In the genomic region with DNA sequence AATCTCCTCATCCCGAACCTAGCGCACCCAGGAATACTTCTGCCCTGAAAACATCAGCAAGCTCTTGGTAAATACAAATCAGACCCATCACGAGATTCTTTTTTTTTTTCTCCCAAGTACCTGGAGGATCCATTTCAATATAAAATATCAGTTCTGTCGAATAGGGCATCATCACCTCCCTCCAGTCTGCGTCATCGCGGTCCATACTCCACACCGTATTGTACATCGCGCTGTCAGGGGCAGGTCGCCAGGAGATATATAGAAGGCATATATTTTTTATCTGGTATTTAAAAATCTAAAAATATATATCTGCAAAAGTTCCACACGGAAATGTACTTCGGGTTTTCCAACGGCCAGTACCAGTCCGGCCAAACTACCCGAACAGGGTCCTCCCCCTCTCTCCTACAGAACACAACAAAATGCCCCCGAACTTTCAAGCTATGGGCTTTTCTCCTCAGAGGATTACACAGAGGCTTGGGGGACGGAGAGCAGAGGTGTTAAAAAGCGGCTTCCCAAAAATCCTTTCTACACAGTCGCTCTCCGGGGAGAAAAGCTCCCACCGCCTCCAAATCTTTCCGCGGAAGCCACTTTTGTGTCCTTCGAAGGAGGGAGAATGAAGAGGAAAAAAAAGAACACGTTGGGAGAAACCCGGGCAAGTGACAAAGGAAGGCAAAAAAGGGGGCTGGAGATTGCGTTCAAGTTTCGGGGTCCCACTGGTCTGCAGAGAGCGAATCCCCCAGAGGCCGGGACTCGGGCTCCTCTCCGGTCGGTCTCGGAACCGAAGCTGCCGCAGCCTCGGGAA, we compare ENCODE assay signal across 8 cellular contexts. TPM values are rescaled to one million over a fixed set of nuclear protein-coding genes. Genes with fewer than 3 reads are reported as not detected.
DNase-seq lines count a peak whose midpoint lies in the region; ATAC-seq and TF ChIP-seq lines count a peak whose summit lies in the region.

No MANE protein-coding gene starts in this region.

- H3K9me3 ChIP-seq in SU-DHL-6 (ENCODE audit: insufficient read depth, low read length) (no peaks in the 10 kb centered on the region), body of pancreas (no peaks in the 10 kb centered on the region)

- H4K20me1 ChIP-seq in KMS-11 (ENCODE audit: insufficient read depth) (no peaks in the 10 kb centered on the region), SU-DHL-6 (ENCODE audit: low read depth, low read length) (0 out of 2 replicates have a peak, but pooled peaks cover 4% of the 10 kb centered on the region)

- H3K4me2 ChIP-seq in KMS-11 (peak overlapping the region; percentile 91), SU-DHL-6 (ENCODE audit: low read depth, low read length, poor library complexity, severe bottlenecking) (peak overlapping the region; percentile 99)

- peaks cover 43% of the 10 kb centered on the region for H3K4me1 ChIP-seq in KMS-11 (ENCODE audit: low read depth, poor library complexity, severe bottlenecking)
- H3K4me1 ChIP-seq in body of pancreas, result peaks cover 11% of the 10 kb centered on the region

- peak overlapping the region; percentile 97 to 98 for H3K4me3 Mint-ChIP-seq in CD14-positive monocyte

- no peak for DNase-seq in CD14-positive monocyte (ENCODE audit: low spot score)
- DNase-seq in body of pancreas, result peak; percentile 15 to 27 (median 20)
- DNase-seq in kidney glomerular epithelial cell (lab: John Stamatoyannopoulos, UW), result peak; percentile 15
- peak; percentile 27 for DNase-seq in stimulated activated CD4-positive, alpha-beta T cell treated with anti-CD3 and anti-CD28 coated beads, Interleukin-4, amount 100 ng/mL, for 1 hour
- DNase-seq in ureter (ENCODE audit: low spot score), result no peak
- no peak for DNase-seq in cerebellar nuclear complex (lab: John Stamatoyannopoulos, UW)

- TF ChIP-seq CTCF in CD14-positive monocyte (IDR thresholded peaks at IDR 0.05) (no peak), KMS-11 (conservative IDR thresholded peaks at IDR 0.05; ENCODE audit: low read depth, low read length) (no peak), SU-DHL-6 (IDR thresholded peaks at IDR 0.05; ENCODE audit: insufficient read depth, low read length, poor library complexity, severe bottlenecking) (no peak), body of pancreas (IDR thresholded peaks at IDR 0.05) (no peak)

- H3K9ac ChIP-seq in KMS-11 (peak overlapping the region; percentile 79), SU-DHL-6 (ENCODE audit: low read length) (peak overlapping the region; percentile 85)

- no peak for TF ChIP-seq POLR2A in body of pancreas (IDR thresholded peaks at IDR 0.05)

- H3K27me3 ChIP-seq in KMS-11 (ENCODE audit: insufficient read depth, low read depth) (0 out of 2 replicates have a peak, but pooled peaks cover 3% of the 10 kb centered on the region), SU-DHL-6 (ENCODE audit: low read length) (no peaks in the 10 kb centered on the region), body of pancreas (peaks cover 0 to 10% of the 10 kb centered on the region in 2 donors)

- no peaks in the 10 kb centered on the region for H3K36me3 ChIP-seq in KMS-11 (ENCODE audit: insufficient read depth)
- H3K36me3 ChIP-seq in SU-DHL-6 (ENCODE audit: low read length), result no peaks in the 10 kb centered on the region
- no peaks in the 10 kb centered on the region for H3K36me3 ChIP-seq in body of pancreas (replicated peaks in 1 of 2; ENCODE audit: insufficient read depth in 1 of 2, low read depth in 2 of 2)

- H3K79me2 ChIP-seq in KMS-11 (ENCODE audit: insufficient read depth, low read depth) (no peaks in the 10 kb centered on the region), SU-DHL-6 (ENCODE audit: insufficient read depth, low read length) (no peaks in the 10 kb centered on the region; the same call in 1 of the 2 replicates)

- H3K9me3 Mint-ChIP-seq in CD14-positive monocyte, result peaks cover 0 to 18% (median 10%) of the 10 kb centered on the region in 7 donors

- H2AFZ ChIP-seq in KMS-11 (ENCODE audit: low read depth), result peak overlapping the region; percentile 72
- H2AFZ ChIP-seq in SU-DHL-6 (ENCODE audit: low read depth, low read length, severe bottlenecking), result peak overlapping the region; percentile 88

- no peaks in the 10 kb centered on the region for H3K9me2 ChIP-seq in SU-DHL-6 (replicated peaks; ENCODE audit: insufficient read depth, low read length)

- H3K36me3 Mint-ChIP-seq in CD14-positive monocyte, result peaks cover 2 to 3% of the 10 kb centered on the region in 2 donors

- H3K4me3 ChIP-seq in KMS-11 (IDR thresholded peaks at IDR 0.05; ENCODE audit: insufficient read depth, low read depth, low read length), result no peak overlapping the region
- peak overlapping the region; percentile 99 for H3K4me3 ChIP-seq in SU-DHL-6 (ENCODE audit: insufficient read depth, low read length, poor library complexity, severe bottlenecking)
- H3K4me3 ChIP-seq in body of pancreas, result peak overlapping the region; percentile 1 to 39

- H3K4me1 Mint-ChIP-seq in CD14-positive monocyte, result peaks cover 31% of the 10 kb centered on the region

- intact Hi-C loops in CD14-positive monocyte (cut with micrococcal nuclease), result loop anchor here in 1 of 2 donors (5.0 kb wide), 1 partner anchor 240 kb away; no protein-coding TSS in a partner anchor
- intact Hi-C loops in body of pancreas (cut with DNase I), result no loop called here

- peaks cover 20% of the 10 kb centered on the region; the same call in 1 of the 2 replicates for H3F3A ChIP-seq in SU-DHL-6 (ENCODE audit: insufficient read depth)

- H3K27me3 Mint-ChIP-seq in CD14-positive monocyte (ENCODE audit: low read depth in 3 of 3), result peaks cover 43 to 60% (median 53%) of the 10 kb centered on the region in 3 donors

- H3K27ac Mint-ChIP-seq in CD14-positive monocyte, result peak overlapping the region in 6 of 7 donors; percentile 15 to 99 (median 88)

- 2 to 5% methylated on average over 38 of the region's 38 CpGs for whole genome bisulfite sequencing in body of pancreas, 2 donors

- ATAC-seq in body of pancreas, result no peak

- H3K27ac ChIP-seq in KMS-11 (peak overlapping the region; percentile 83), SU-DHL-6 (ENCODE audit: low read depth, low read length) (peak overlapping the region; percentile 77), body of pancreas (peak overlapping the region; percentile 72 to 96 (median 82))

RNA-seq across cellular contexts. Expression of a gene that starts 0.5 kb away (rescaled TPM):
- polyA plus RNA-seq in CD14-positive monocyte, result under 1 TPM; 0.17 to 0.28 TPM
- total RNA-seq in body of pancreas (10 to 100 TPM in 1 of 2 donors, 1 to 10 TPM in 1; 6.2 to 12.9 TPM), ureter (55.8 TPM)

RNA-seq across cellular contexts. Expression of a gene that starts 43.0 kb away (rescaled TPM):
- polyA plus RNA-seq in CD14-positive monocyte, result not detected
- 1 to 10 TPM in 1 of 2 donors, under 1 TPM in 1; 0.66 to 5.2 TPM for total RNA-seq in body of pancreas
- total RNA-seq in ureter, result 144 TPM

RNA-seq across cellular contexts. Expression of a gene that starts 44.4 kb away (rescaled TPM):
- not detected for polyA plus RNA-seq in CD14-positive monocyte
- total RNA-seq in body of pancreas, result not detected
- not detected for total RNA-seq in ureter

Comparison
In these comparisons a context has a peak if more than half of its experiments do, and no peak if none do; other contexts are left out.
1. DNase-seq: peak in body of pancreas (4 of 4), kidney glomerular epithelial cell (single experiment) and stimulated activated CD4-positive, alpha-beta T cell treated with anti-CD3 and anti-CD28 coated beads, Interleukin-4, amount 100 ng/mL, for 1 hour (single experiment); none in CD14-positive monocyte (single experiment), ureter (single experiment) and cerebellar nuclear complex (0 of 2).
2. RNA of a gene that starts 43.0 kb away (total RNA-seq): 144 TPM in ureter (single experiment); 0.66 to 5.2 TPM in body of pancreas; every median in the first group is over 10 times any median in the second.
3. Peak in every context shown above with its lines, with median percentiles within 50 percentile points of each other: H3K27ac ChIP-seq.